In the genomic region with DNA sequence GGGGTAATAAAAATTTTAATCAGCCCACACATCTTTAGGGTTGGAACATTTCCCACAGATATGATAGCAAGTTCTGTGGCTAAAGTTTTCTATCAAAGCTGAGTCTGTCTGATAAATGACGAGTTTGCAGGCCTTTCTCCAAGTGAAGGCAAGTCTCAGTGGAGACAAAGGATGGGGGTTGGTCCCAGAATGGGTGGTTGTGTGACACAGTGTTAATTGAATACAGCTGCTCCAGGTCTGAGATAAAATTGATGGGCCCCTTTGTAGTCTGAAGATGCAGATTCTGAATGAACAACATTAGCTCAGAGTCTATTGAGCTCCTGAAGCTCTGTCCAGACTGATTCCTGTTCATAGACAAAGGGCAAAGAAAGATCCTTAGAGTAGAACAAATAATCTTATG, we compare ENCODE assay signal across 21 cellular contexts.
DNase-seq lines count a peak whose midpoint lies in the region; TF ChIP-seq lines count a peak whose summit lies in the region.
"Had no signal": no experiment of that assay in that cellular context is flagged by ENCODE, and none has a peak within 500 bp of the region (broad histone marks: within the 10 kb centered on the region; RNA-seq: fewer than 3 reads in every experiment).

No MANE protein-coding gene starts in this region.

- H3K79me2 ChIP-seq in SK-N-SH (ENCODE audit: insufficient read depth) = no peaks in the 10 kb centered on the region

- H3K9me3 ChIP-seq in HUES48 (ENCODE audit: control insufficient read depth, insufficient read depth, low read length) (no peaks in the 10 kb centered on the region), SK-N-SH (no peaks in the 10 kb centered on the region), mesodermal cell (ENCODE audit: control insufficient read depth, low read length) (no peaks in the 10 kb centered on the region)
- H3K9me3 ChIP-seq: HAP-1, SJSA1 had no signal

- no peak for TF ChIP-seq CTCF in SK-N-SH (IDR thresholded peaks at IDR 0.05)

- TF ChIP-seq RAD21 in SK-N-SH (IDR thresholded peaks at IDR 0.05; ENCODE audit: low read length) = peak; percentile 27

- no peaks in the 10 kb centered on the region for H3K36me3 ChIP-seq in HUES48 (ENCODE audit: control insufficient read depth, insufficient read depth, low read length)
- no peaks in the 10 kb centered on the region for H3K36me3 ChIP-seq in SK-N-SH (replicated peaks in 1 of 2; ENCODE audit: control insufficient read depth in 1 of 2, insufficient read depth in 2 of 2, low read length in 1 of 2)
- no peaks in the 10 kb centered on the region for H3K36me3 ChIP-seq in mesodermal cell (ENCODE audit: control insufficient read depth, insufficient read depth, low read length)
- H3K36me3 ChIP-seq: HAP-1, SJSA1 had no signal

- no peak overlapping the region for H3K4me3 ChIP-seq in HUES48 (ENCODE audit: low read depth, low read length)
- H3K4me3 ChIP-seq in SK-N-SH (ENCODE audit: low read depth in 2 of 2, low read length in 1 of 2) = no peak overlapping the region
- no peak overlapping the region for H3K4me3 ChIP-seq in mesodermal cell (ENCODE audit: extremely low read depth, insufficient read depth, low read length, poor library complexity, severe bottlenecking)
- H3K4me3 ChIP-seq: GM23338, HAP-1, SJSA1 had no signal

- WGBS in SK-N-SH (ENCODE audit: low lambda C conversion rate) = 11% methylated on average over 1 of the region's 1 CpG
- 67 to 73% methylated on average over 1 of the region's 1 CpG for WGBS in mesodermal cell (ENCODE audit: insufficient coverage in 2 of 2), 2 experiments

- H3K27me3 ChIP-seq in HUES48 (ENCODE audit: control insufficient read depth, insufficient read depth, low read length) (no peaks in the 10 kb centered on the region), SK-N-SH (ENCODE audit: insufficient read depth) (no peaks in the 10 kb centered on the region)
- H3K27me3 ChIP-seq: SJSA1 had no signal

- H3F3A ChIP-seq in SK-N-SH (replicated peaks; ENCODE audit: insufficient read depth) = no peaks in the 10 kb centered on the region

- H3K4me1 ChIP-seq in HUES48 (ENCODE audit: control insufficient read depth, insufficient read depth, low read length) (no peaks in the 10 kb centered on the region), SK-N-SH (ENCODE audit: control insufficient read depth in 1 of 2, insufficient read depth in 2 of 2, low read depth in 1 of 2, low read length in 1 of 2) (peaks cover 0 to 10% of the 10 kb centered on the region in 2 experiments; a peak in 2 of 4 replicates), mesodermal cell (ENCODE audit: control insufficient read depth, insufficient read depth, low read length, poor library complexity, severe bottlenecking) (no peaks in the 10 kb centered on the region)
- H3K4me1 ChIP-seq: HAP-1, SJSA1 had no signal

- H4K20me1 ChIP-seq in SK-N-SH (ENCODE audit: insufficient read depth) = no peaks in the 10 kb centered on the region

- H3K4me2 ChIP-seq in SK-N-SH = no peak overlapping the region
- H3K4me2 ChIP-seq: GM23338 had no signal

- POLR2A ChIA-PET in SK-N-SH (lab: Yijun Ruan, JAX) = no interaction called here
- POLR2A ChIA-PET in HEK293T (lab: Yijun Ruan, JAX) = no interaction called here

- no peaks in the 10 kb centered on the region for H3K9me2 ChIP-seq in SK-N-SH

- H3K27ac ChIP-seq in HUES48 (ENCODE audit: low read depth, low read length) (peak overlapping the region; percentile 1), SK-N-SH (ENCODE audit: low read depth in 2 of 2, low read length in 1 of 2) (peak overlapping the region in 1 of 2 experiments; percentile 56; a peak in 2 of 4 replicates), mesodermal cell (ENCODE audit: low read depth, low read length, severe bottlenecking) (peak overlapping the region; percentile 45)
- H3K27ac ChIP-seq: C4-2B, SJSA1 had no signal

- no peak overlapping the region for H2AFZ ChIP-seq in SK-N-SH (ENCODE audit: low read depth)
- H2AFZ ChIP-seq: GM23338 had no signal

- CTCF ChIA-PET in SK-N-SH (lab: Yijun Ruan, JAX) (interaction anchor here (0.7 to 1.5 kb wide), 4 partner anchors 10 to 347 kb away, joined by 3 to 5 read pairs (median 3); no protein-coding TSS in a partner anchor), HEK293T (lab: Yijun Ruan, JAX) (no interaction called here)

- DNase-seq in NCI-H1436 treated with DMSO at 0.1 percent for 48 hours (lab: John Stamatoyannopoulos, UW) = peak; percentile 45
- DNase-seq in SK-N-SH = peak; percentile 50
- DNase-seq in GDM1 (lab: John Stamatoyannopoulos, UW) = no peak
- DNase-seq in mesenteric fat pad (ENCODE audit: low spot score) = no peak
- no peak for DNase-seq in activated naive CD4-positive, alpha-beta T cell (lab: John Stamatoyannopoulos, UW)
- no peak for DNase-seq in HEK293T (ENCODE audit: extremely low spot score)
- DNase-seq: Calu3; CD8-positive, alpha-beta memory T cell; DMS153; Kasumi-1; NCI-H1048; NCI-H1417 treated with DMSO at 0.1 percent for 48 hours; NCI-H2081 treated with DMSO at 0.1 percent for 48 hours; NCI-H510A; SW 1271 had no signal

- peak in 1 of 2 experiments; percentile 76; a peak in 1 of 4 replicates for TF ChIP-seq EP300 in SK-N-SH (IDR thresholded peaks at IDR 0.05; ENCODE audit: borderline replicate concordance in 1 of 2, low read depth in 1 of 2, low read length in 1 of 2)

- H3K9ac ChIP-seq in HUES48 (ENCODE audit: low read depth, low read length) (no peak overlapping the region), SK-N-SH (no peak overlapping the region)

TF ChIP-seq in SK-N-SH, 30 proteins besides CTCF, POLR2A, EP300 and RAD21 (continues in another document):
- TF ChIP-seq FOXM1 (IDR thresholded peaks at IDR 0.05; ENCODE audit: low read depth) (no peak), GATA2 (CRISPR knock-in tag; IDR thresholded peaks at IDR 0.05) (peak; percentile 28; the same call in 1 of the 2 replicates)
- TF ChIP-seq, protein P1, sequence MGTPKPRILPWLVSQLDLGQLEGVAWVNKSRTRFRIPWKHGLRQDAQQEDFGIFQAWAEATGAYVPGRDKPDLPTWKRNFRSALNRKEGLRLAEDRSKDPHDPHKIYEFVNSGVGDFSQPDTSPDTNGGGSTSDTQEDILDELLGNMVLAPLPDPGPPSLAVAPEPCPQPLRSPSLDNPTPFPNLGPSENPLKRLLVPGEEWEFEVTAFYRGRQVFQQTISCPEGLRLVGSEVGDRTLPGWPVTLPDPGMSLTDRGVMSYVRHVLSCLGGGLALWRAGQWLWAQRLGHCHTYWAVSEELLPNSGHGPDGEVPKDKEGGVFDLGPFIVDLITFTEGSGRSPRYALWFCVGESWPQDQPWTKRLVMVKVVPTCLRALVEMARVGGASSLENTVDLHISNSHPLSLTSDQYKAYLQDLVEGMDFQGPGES (IDR thresholded peaks at IDR 0.05; ENCODE audit: low read depth, low read length) = no peak

TF ChIP-seq in HEK293T, 16 proteins besides CTCF, POLR2A, EP300 and RAD21:
- no peak for TF ChIP-seq NFRKB (IDR thresholded peaks at IDR 0.05)
- no peak for TF ChIP-seq HDGF (IDR thresholded peaks at IDR 0.05; ENCODE audit: borderline replicate concordance)
- no peak for TF ChIP-seq ZNF384 (IDR thresholded peaks at IDR 0.05)
- no peak for TF ChIP-seq L3MBTL2 (conservative IDR thresholded peaks at IDR 0.05)
- TF ChIP-seq BHLHE40 (IDR thresholded peaks at IDR 0.05; ENCODE audit: borderline replicate concordance) = no peak
- no peak for TF ChIP-seq ARNT (IDR thresholded peaks at IDR 0.05)
- no peak for TF ChIP-seq LEF1 (IDR thresholded peaks at IDR 0.05; ENCODE audit: borderline replicate concordance)
- TF ChIP-seq SP1 (IDR thresholded peaks at IDR 0.05) = no peak
- no peak for TF ChIP-seq ELF4 (IDR thresholded peaks at IDR 0.05)
- TF ChIP-seq, protein P2, sequence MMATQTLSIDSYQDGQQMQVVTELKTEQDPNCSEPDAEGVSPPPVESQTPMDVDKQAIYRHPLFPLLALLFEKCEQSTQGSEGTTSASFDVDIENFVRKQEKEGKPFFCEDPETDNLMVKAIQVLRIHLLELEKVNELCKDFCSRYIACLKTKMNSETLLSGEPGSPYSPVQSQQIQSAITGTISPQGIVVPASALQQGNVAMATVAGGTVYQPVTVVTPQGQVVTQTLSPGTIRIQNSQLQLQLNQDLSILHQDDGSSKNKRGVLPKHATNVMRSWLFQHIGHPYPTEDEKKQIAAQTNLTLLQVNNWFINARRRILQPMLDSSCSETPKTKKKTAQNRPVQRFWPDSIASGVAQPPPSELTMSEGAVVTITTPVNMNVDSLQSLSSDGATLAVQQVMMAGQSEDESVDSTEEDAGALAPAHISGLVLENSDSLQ (IDR thresholded peaks at IDR 0.05) = no peak
- no peak for TF ChIP-seq FOXK2 (IDR thresholded peaks at IDR 0.05)
- TF ChIP-seq FOXA1 (IDR thresholded peaks at IDR 0.05) = no peak
- TF ChIP-seq CTBP1 (IDR thresholded peaks at IDR 0.05; ENCODE audit: borderline replicate concordance) = no peak
- TF ChIP-seq FOXM1 (IDR thresholded peaks at IDR 0.05; ENCODE audit: borderline replicate concordance) = no peak

Comparison
In these comparisons a context has a peak if more than half of its experiments do, and no peak if none do; other contexts are left out.
1. DNase-seq: peak in NCI-H1436 treated with DMSO at 0.1 percent for 48 hours (single experiment) and SK-N-SH (single experiment); none in GDM1 (single experiment), mesenteric fat pad (single experiment), activated naive CD4-positive, alpha-beta T cell (0 of 4) and HEK293T (single experiment).